ENCODE assay signal across 37 cellular contexts in genomic region chrX:45306794-45307193, GRCh38.
"Had no signal": no experiment of that assay in that cellular context is flagged by ENCODE, and none has a peak within 500 bp of the region (broad histone marks: within the 10 kb centered on the region; RNA-seq: fewer than 3 reads in every experiment).

No MANE protein-coding gene starts in this region.

- DNase-seq: activated B cell treated with CpG ODN at 0.5 μM for 24 hours; activated CD4-positive, alpha-beta T cell treated with anti-CD3 and anti-CD28 coated beads for 48 hours; activated CD4-positive, alpha-beta T cell treated with anti-CD3 and anti-CD28 coated beads, Interleukin-2, amount 50 U/mL, for 1 hour; activated CD4-positive, alpha-beta T cell treated with anti-CD3 and anti-CD28 coated beads, Interleukin-2, amount 50 U/mL, for 48 hours; activated CD8-positive, alpha-beta memory T cell treated with anti-CD3 and anti-CD28 coated beads, Interleukin-2, amount 10 ng/mL, durations not matched to agents 7 days and 5 days; activated CD8-positive, alpha-beta memory T cell treated with anti-CD3 and anti-CD28 coated beads, Interleukin-2, amount 50 U/mL, for 4 hours; activated CD8-positive, alpha-beta T cell treated with anti-CD3 and anti-CD28 coated beads for 36 hours; activated effector memory CD4-positive, alpha-beta T cell treated with anti-CD3 and anti-CD28 coated beads, Interleukin-2, amount 50 U/mL, for 16 hours; activated naive CD4-positive, alpha-beta T cell treated with anti-CD3 and anti-CD28 coated beads for 36 hours; activated naive CD8-positive, alpha-beta T cell treated with anti-CD3 and anti-CD28 coated beads for 36 hours; activated naive CD8-positive, alpha-beta T cell treated with anti-CD3 and anti-CD28 coated beads, Interleukin-2, amount 50 U/mL, for 24 hours; activated T-cell treated with anti-CD3 and anti-CD28 coated beads, Interleukin-2, amount 50 U/mL, for 1 hour; activated T-cell treated with anti-CD3 and anti-CD28 coated beads, Interleukin-2, amount 50 U/mL, for 48 hours; adrenal gland; amygdala; aorta; brain microvascular endothelial cell; dorsolateral prefrontal cortex; effector memory CD4-positive, alpha-beta T cell; erythroblast; foreskin keratinocyte; gastrocnemius medialis; glutamatergic neuron; hippocampal formation; T-helper 1 cell; T-helper 17 cell; T1000; WERI-Rb-1 had no signal

- H3K4me1 ChIP-seq: adrenal gland, esophagus muscularis mucosa, foreskin keratinocyte, gastrocnemius medialis had no signal

- H3K27me3 ChIP-seq: brain microvascular endothelial cell, esophagus muscularis mucosa, foreskin keratinocyte, gastrocnemius medialis had no signal

- H3K9me3 ChIP-seq: adrenal gland, esophagus muscularis mucosa, gastrocnemius medialis had no signal

- H3K4me1 Mint-ChIP-seq: activated B cell treated with CpG ODN at 0.5 μM for 24 hours; activated CD8-positive, alpha-beta memory T cell treated with anti-CD3 and anti-CD28 coated beads, Interleukin-2, amount 10 ng/mL, durations not matched to agents 7 days and 5 days; activated naive CD4-positive, alpha-beta T cell treated with anti-CD3 and anti-CD28 coated beads, Interleukin-2, amount 50 U/mL, for 24 hours; activated naive CD8-positive, alpha-beta T cell treated with anti-CD3 and anti-CD28 coated beads for 36 hours; activated naive CD8-positive, alpha-beta T cell treated with anti-CD3 and anti-CD28 coated beads, Interleukin-2, amount 50 U/mL, for 24 hours; central memory CD8-positive, alpha-beta T cell; T-helper 17 cell had no signal

- H3K36me3 ChIP-seq: adrenal gland, brain microvascular endothelial cell, esophagus muscularis mucosa, gastrocnemius medialis, WERI-Rb-1 had no signal

- H3K4me3 Mint-ChIP-seq: activated B cell treated with CpG ODN at 0.5 μM for 24 hours; activated CD8-positive, alpha-beta memory T cell treated with anti-CD3 and anti-CD28 coated beads, Interleukin-2, amount 10 ng/mL, durations not matched to agents 7 days and 5 days; activated CD8-positive, alpha-beta T cell treated with anti-CD3 and anti-CD28 coated beads for 36 hours; activated naive CD4-positive, alpha-beta T cell treated with anti-CD3 and anti-CD28 coated beads for 36 hours; activated naive CD4-positive, alpha-beta T cell treated with anti-CD3 and anti-CD28 coated beads, Interleukin-2, amount 50 U/mL, for 24 hours; activated naive CD8-positive, alpha-beta T cell treated with anti-CD3 and anti-CD28 coated beads for 36 hours; activated naive CD8-positive, alpha-beta T cell treated with anti-CD3 and anti-CD28 coated beads, Interleukin-2, amount 50 U/mL, for 24 hours; activated T-helper 1 cell treated with anti-CD3 and anti-CD28 coated beads, Interleukin-12 subunit alpha, Interleukin-12 subunit beta, Interleukin-2, Interleukin-4 antibody, amounts not matched to agents 30 ng/mL and 10 ng/mL and 1 ng/mL, durations not matched to agents 14 hours and 24 hours and 36 hours; central memory CD8-positive, alpha-beta T cell; dendritic cell treated with granulocyte-macrophage colony-stimulating factor and Interleukin-4, amounts not matched to agents 40 ng/mL and 50 ng/mL, for 4 days; T-helper 17 cell; T-helper 2 cell treated with Interferon-gamma antibody and Interleukin-4, amounts not matched to agents 5 μg/mL and 100 μg/mL, for 36 hours had no signal

- H3K9me3 Mint-ChIP-seq: activated B cell treated with CpG ODN at 0.5 μM for 24 hours; activated CD8-positive, alpha-beta T cell treated with anti-CD3 and anti-CD28 coated beads for 36 hours; activated naive CD4-positive, alpha-beta T cell treated with anti-CD3 and anti-CD28 coated beads for 36 hours; activated naive CD4-positive, alpha-beta T cell treated with anti-CD3 and anti-CD28 coated beads, Interleukin-2, amount 50 U/mL, for 24 hours; activated naive CD8-positive, alpha-beta T cell treated with anti-CD3 and anti-CD28 coated beads for 36 hours; activated naive CD8-positive, alpha-beta T cell treated with anti-CD3 and anti-CD28 coated beads, Interleukin-2, amount 50 U/mL, for 24 hours; activated T-helper 1 cell treated with anti-CD3 and anti-CD28 coated beads, Interleukin-12 subunit alpha, Interleukin-12 subunit beta, Interleukin-2, Interleukin-4 antibody, amounts not matched to agents 30 ng/mL and 10 ng/mL and 1 ng/mL, durations not matched to agents 14 hours and 24 hours and 36 hours; activated T-helper 2 cell treated with anti-CD3 and anti-CD28 coated beads, Interferon-gamma antibody, Interleukin-2, Interleukin-4, amounts not matched to agents 10 μg/mL and 5 μg/mL and 100 μg/mL, durations not matched to agents 14 hours and 24 hours and 36 hours; central memory CD8-positive, alpha-beta T cell; dendritic cell treated with granulocyte-macrophage colony-stimulating factor and Interleukin-4, amounts not matched to agents 40 ng/mL and 50 ng/mL, for 4 days; T-helper 2 cell treated with Interferon-gamma antibody and Interleukin-4, amounts not matched to agents 5 μg/mL and 100 μg/mL, for 36 hours had no signal

- H3K4me3 ChIP-seq: adrenal gland, coronary artery, dorsolateral prefrontal cortex, esophagus muscularis mucosa, gastrocnemius medialis had no signal

- ATAC-seq: activated CD4-positive, CD25-positive, alpha-beta regulatory T cell treated with anti-CD3 and anti-CD28 coated beads, Interleukin-2, amount 50 U/mL, for 24 hours; activated CD8-positive, alpha-beta memory T cell treated with anti-CD3 and anti-CD28 coated beads, Interleukin-2, amount 10 ng/mL, durations not matched to agents 7 days and 5 days; activated CD8-positive, alpha-beta T cell treated with anti-CD3 and anti-CD28 coated beads for 36 hours; activated naive CD8-positive, alpha-beta T cell treated with anti-CD3 and anti-CD28 coated beads, Interleukin-2, amount 50 U/mL, for 24 hours; foreskin keratinocyte; gastrocnemius medialis; T-helper 17 cell had no signal

- H3K27me3 Mint-ChIP-seq: activated B cell treated with CpG ODN at 0.5 μM for 24 hours; activated CD8-positive, alpha-beta T cell treated with anti-CD3 and anti-CD28 coated beads for 36 hours; activated naive CD8-positive, alpha-beta T cell treated with anti-CD3 and anti-CD28 coated beads for 36 hours; activated naive CD8-positive, alpha-beta T cell treated with anti-CD3 and anti-CD28 coated beads, Interleukin-2, amount 50 U/mL, for 24 hours; central memory CD8-positive, alpha-beta T cell; dendritic cell treated with granulocyte-macrophage colony-stimulating factor and Interleukin-4, amounts not matched to agents 40 ng/mL and 50 ng/mL, for 4 days; T-helper 17 cell had no signal

- H3K36me3 Mint-ChIP-seq: activated CD8-positive, alpha-beta memory T cell treated with anti-CD3 and anti-CD28 coated beads, Interleukin-2, amount 10 ng/mL, durations not matched to agents 7 days and 5 days; activated naive CD4-positive, alpha-beta T cell treated with anti-CD3 and anti-CD28 coated beads, Interleukin-2, amount 50 U/mL, for 24 hours; activated naive CD8-positive, alpha-beta T cell treated with anti-CD3 and anti-CD28 coated beads for 36 hours had no signal

- H3K27ac ChIP-seq: adrenal gland, brain microvascular endothelial cell, coronary artery, dorsolateral prefrontal cortex, esophagus muscularis mucosa, foreskin keratinocyte, gastrocnemius medialis, WERI-Rb-1 had no signal

- H3K27ac Mint-ChIP-seq: activated B cell treated with CpG ODN at 0.5 μM for 24 hours; activated CD8-positive, alpha-beta memory T cell treated with anti-CD3 and anti-CD28 coated beads, Interleukin-2, amount 10 ng/mL, durations not matched to agents 7 days and 5 days; activated CD8-positive, alpha-beta T cell treated with anti-CD3 and anti-CD28 coated beads for 36 hours; activated naive CD4-positive, alpha-beta T cell treated with anti-CD3 and anti-CD28 coated beads for 36 hours; activated naive CD4-positive, alpha-beta T cell treated with anti-CD3 and anti-CD28 coated beads, Interleukin-2, amount 50 U/mL, for 24 hours; activated naive CD8-positive, alpha-beta T cell treated with anti-CD3 and anti-CD28 coated beads for 36 hours; activated naive CD8-positive, alpha-beta T cell treated with anti-CD3 and anti-CD28 coated beads, Interleukin-2, amount 50 U/mL, for 24 hours; activated T-helper 1 cell treated with anti-CD3 and anti-CD28 coated beads, Interleukin-12 subunit alpha, Interleukin-12 subunit beta, Interleukin-2, Interleukin-4 antibody, amounts not matched to agents 30 ng/mL and 10 ng/mL and 1 ng/mL, durations not matched to agents 14 hours and 24 hours and 36 hours; activated T-helper 2 cell treated with anti-CD3 and anti-CD28 coated beads, Interferon-gamma antibody, Interleukin-2, Interleukin-4, amounts not matched to agents 10 μg/mL and 5 μg/mL and 100 μg/mL, durations not matched to agents 14 hours and 24 hours and 36 hours; dendritic cell treated with granulocyte-macrophage colony-stimulating factor and Interleukin-4, amounts not matched to agents 40 ng/mL and 50 ng/mL, for 4 days; T-helper 17 cell; T-helper 2 cell treated with Interferon-gamma antibody and Interleukin-4, amounts not matched to agents 5 μg/mL and 100 μg/mL, for 36 hours had no signal
